Comparison of ENCODE assay signal across 12 cellular contexts in genomic region chr5:133225671-133226152, GRCh38.
DNase-seq lines count a peak whose midpoint lies in the region; ATAC-seq, FAIRE-seq and TF ChIP-seq lines count a peak whose summit lies in the region.
"Had no signal": no experiment of that assay in that cellular context is flagged by ENCODE, and none has a peak within 500 bp of the region (broad histone marks: within the 10 kb centered on the region; RNA-seq: fewer than 3 reads in every experiment).

No MANE protein-coding gene starts in this region.

- no peaks in the 10 kb centered on the region for H3K9me3 ChIP-seq in small intestine (ENCODE audit: control insufficient read depth, low read depth)
- H3K9me3 ChIP-seq: heart right ventricle had no signal

- CTCF ChIA-PET in RWPE1 (lab: Yijun Ruan, JAX): interaction anchor here (0.6 kb wide), 1 partner anchor 34 kb away, joined by 3 read pairs; no protein-coding TSS in a partner anchor

- H3K36me3 ChIP-seq in small intestine (ENCODE audit: control insufficient read depth in 2 of 2, insufficient read depth in 2 of 2, low read length in 2 of 2): no peaks in the 10 kb centered on the region
- H3K36me3 ChIP-seq: heart right ventricle had no signal

- H3K27me3 ChIP-seq in small intestine (ENCODE audit: control insufficient read depth in 2 of 2, insufficient read depth in 2 of 2, low read length in 2 of 2): no peaks in the 10 kb centered on the region
- H3K27me3 ChIP-seq: heart right ventricle had no signal

- H3K4me3 ChIP-seq in fibroblast of mammary gland (ENCODE audit: control insufficient read depth, low read depth, low read length) (no peak overlapping the region), small intestine (ENCODE audit: low read depth in 1 of 2, low read length in 2 of 2) (no peak overlapping the region)
- H3K4me3 ChIP-seq: heart right ventricle had no signal

- no peak for ATAC-seq in GM18520 (IDR thresholded peaks at IDR 0.05; ENCODE audit: unreplicated experiment)

- peak; percentile 61 for DNase-seq in HCEC 1CT
- DNase-seq in RWPE1 (ENCODE audit: low spot score): peak; percentile 74
- DNase-seq in fibroblast of mammary gland (ENCODE audit: low read depth): peak; percentile 57
- DNase-seq in small intestine: peak; percentile 95
- no peak for DNase-seq in NCI-H510A (lab: John Stamatoyannopoulos, UW)
- DNase-seq in activated CD4-positive, CD25-positive, alpha-beta regulatory T cell treated with anti-CD3 and anti-CD28 coated beads, Interleukin-2, amount 50 U/mL, for 72 hours: no peak
- no peak for DNase-seq in NCI-H2029 treated with DMSO at 0.1 percent for 48 hours (lab: John Stamatoyannopoulos, UW)
- DNase-seq: activated CD4-positive, alpha-beta T cell treated with anti-CD3 and anti-CD28 coated beads, Interleukin-2, amount 10 ng/mL, durations not matched to agents 7 days and 5 days; anterior cingulate cortex; CD4-positive, alpha-beta T cell; heart right ventricle had no signal

- FAIRE-seq in small intestine (lab: Jason Lieb, UNC): no peak

- TF ChIP-seq CTCF in RWPE1 (conservative IDR thresholded peaks at IDR 0.05; ENCODE audit: low read depth) (no peak), fibroblast of mammary gland (conservative IDR thresholded peaks at IDR 0.05; ENCODE audit: control insufficient read depth, insufficient read depth, low read depth, low read length) (no peak)

- H3K27ac ChIP-seq in RWPE1 (peak overlapping the region; percentile 99), small intestine (ENCODE audit: low read depth in 1 of 2, low read length in 1 of 2) (peak overlapping the region; percentile 1 to 48)
- H3K27ac ChIP-seq: heart right ventricle had no signal

- POLR2A ChIA-PET in RWPE1 (lab: Yijun Ruan, JAX; ENCODE audit: low non-redundant PET): interaction anchor here (1.1 kb wide), 1 partner anchor 121 kb away, joined by 3 read pairs; no protein-coding TSS in a partner anchor

- H3K4me1 ChIP-seq in small intestine (ENCODE audit: control insufficient read depth in 2 of 2, insufficient read depth in 1 of 2, low read depth in 1 of 2, low read length in 1 of 2): peaks cover 0 to 6% of the 10 kb centered on the region in 2 donors
- H3K4me1 ChIP-seq: heart right ventricle had no signal

- 12 to 52% (median 29%) methylated on average over 7 of the region's 7 CpGs for WGBS in small intestine, 3 donors

Comparison
In these comparisons a context has a peak if more than half of its experiments do, and no peak if none do; other contexts are left out.
1. DNase-seq: peak in HCEC 1CT (single experiment), RWPE1 (single experiment), fibroblast of mammary gland (single experiment) and small intestine (single experiment); none in NCI-H510A (single experiment), activated CD4-positive, CD25-positive, alpha-beta regulatory T cell treated with anti-CD3 and anti-CD28 coated beads, Interleukin-2, amount 50 U/mL, for 72 hours (single experiment) and NCI-H2029 treated with DMSO at 0.1 percent for 48 hours (single experiment).